ENCODE assay signal across 9 cellular contexts in genomic region chr2:182867411-182868048, GRCh38. TPM values are rescaled to one million over a fixed set of nuclear protein-coding genes. Genes with fewer than 3 reads are reported as not detected.
DNase-seq lines count a peak whose midpoint lies in the region; ATAC-seq and TF ChIP-seq lines count a peak whose summit lies in the region.
"Had no signal": no experiment of that assay in that cellular context is flagged by ENCODE, and none has a peak within 500 bp of the region (broad histone marks: within the 10 kb centered on the region; RNA-seq: fewer than 3 reads in every experiment).

No MANE protein-coding gene starts in this region.

- peaks cover 3% of the 10 kb centered on the region for H3K9me3 ChIP-seq in T-helper 17 cell (ENCODE audit: control insufficient read depth, low read length, poor library complexity, severe bottlenecking)
- no peaks in the 10 kb centered on the region for H3K9me3 ChIP-seq in iPS-18a (ENCODE audit: control insufficient read depth, low read depth, low read length)
- H3K9me3 ChIP-seq in skeletal muscle satellite cell (replicated peaks; ENCODE audit: low read length): no peaks in the 10 kb centered on the region
- H3K9me3 ChIP-seq: neutrophil had no signal

- H3K4me2 ChIP-seq in skeletal muscle satellite cell (ENCODE audit: low read length): peak overlapping the region; percentile 95

- H3K4me3 ChIP-seq in HFF-Myc (replicated peaks; ENCODE audit: low read depth, low read length) (peak overlapping the region; percentile 35), iPS-18a (ENCODE audit: low read length) (peak overlapping the region; percentile 86), skeletal muscle satellite cell (ENCODE audit: low read length) (peak overlapping the region; percentile 71)

- peak overlapping the region; percentile 66 for H3K4me3 Mint-ChIP-seq in T-helper 17 cell

- peaks cover 84% of the 10 kb centered on the region for H3K27me3 Mint-ChIP-seq in T-helper 17 cell

- peaks cover 15% of the 10 kb centered on the region for H3K4me1 Mint-ChIP-seq in T-helper 17 cell

- peaks cover 6% of the 10 kb centered on the region for H3K36me3 Mint-ChIP-seq in T-helper 17 cell (ENCODE audit: low read depth)

- no peak for ATAC-seq in T-helper 17 cell

- peaks cover 35% of the 10 kb centered on the region for H3K27me3 ChIP-seq in iPS-18a (ENCODE audit: control insufficient read depth, insufficient read depth, low read length)
- no peaks in the 10 kb centered on the region for H3K27me3 ChIP-seq in skeletal muscle satellite cell (ENCODE audit: control insufficient read depth, insufficient read depth, low read length)

- DNase-seq in HFF-Myc (ENCODE audit: extremely low read depth, low read depth): no peak
- DNase-seq in T-helper 17 cell: no peak
- no peak for DNase-seq in hippocampal formation (lab: John Stamatoyannopoulos, UW)
- DNase-seq in kidney glomerular epithelial cell (lab: John Stamatoyannopoulos, UW): no peak
- no peak for DNase-seq in NCI-H1048 (lab: John Stamatoyannopoulos, UW)
- DNase-seq in activated CD8-positive, alpha-beta memory T cell treated with anti-CD3 and anti-CD28 coated beads, Interleukin-2, amount 50 U/mL, for 48 hours: no peak

- peaks cover 14% of the 10 kb centered on the region for H3K4me1 ChIP-seq in iPS-18a (ENCODE audit: control insufficient read depth, low read depth, low read length)
- H3K4me1 ChIP-seq in skeletal muscle satellite cell (ENCODE audit: control insufficient read depth, insufficient read depth, low read length): peaks cover 12% of the 10 kb centered on the region

- no peaks in the 10 kb centered on the region for H3K36me3 ChIP-seq in iPS-18a (ENCODE audit: control insufficient read depth, low read depth, low read length)
- no peaks in the 10 kb centered on the region for H3K36me3 ChIP-seq in skeletal muscle satellite cell (ENCODE audit: insufficient read depth, low read length)
- H3K36me3 ChIP-seq: neutrophil had no signal

- no peak for TF ChIP-seq CTCF in HFF-Myc (IDR thresholded peaks at IDR 0.05; ENCODE audit: low read depth, low read length, missing control alignments)

- no peak overlapping the region for H3K27ac Mint-ChIP-seq in T-helper 17 cell

- H3K9ac ChIP-seq in iPS-18a (ENCODE audit: low read length) (peak overlapping the region; percentile 40), skeletal muscle satellite cell (ENCODE audit: low read depth, low read length) (peak overlapping the region; percentile 51)

- H3K27ac ChIP-seq in iPS-18a (ENCODE audit: low read length): no peak overlapping the region
- H3K27ac ChIP-seq: neutrophil had no signal

RNA-seq across cellular contexts. Expression of gene FRZB, which starts 1.1 kb away (rescaled TPM):
- total RNA-seq in T-helper 17 cell: not detected
- not detected in 2 replicates for total RNA-seq in skeletal muscle satellite cell (2012; rRNA removed)

Comparison
In these comparisons a context has a peak if more than half of its experiments do, and no peak if none do; other contexts are left out.
1. H3K4me3 ChIP-seq: peak in every context shown above with its lines; median percentile 86 in iPS-18a; 71 in skeletal muscle satellite cell; 35 in HFF-Myc.